In genomic region chr19:47351545-47351944, GRCh38 we compare ENCODE assay signal across 10 cellular contexts. TPM values are rescaled to one million over a fixed set of nuclear protein-coding genes. Genes with fewer than 3 reads are reported as not detected.
DNase-seq lines count a peak whose midpoint lies in the region; ATAC-seq and TF ChIP-seq lines count a peak whose summit lies in the region.
"Had no signal": no experiment of that assay in that cellular context is flagged by ENCODE, and none has a peak within 500 bp of the region (broad histone marks: within the 10 kb centered on the region; RNA-seq: fewer than 3 reads in every experiment).

No MANE protein-coding gene starts in this region.

- H3K4me1 Mint-ChIP-seq in activated CD8-positive, alpha-beta memory T cell treated with anti-CD3 and anti-CD28 coated beads, Interleukin-2, amount 10 ng/mL, durations not matched to agents 7 days and 5 days: peaks cover 35% of the 10 kb centered on the region
- peaks cover 18% of the 10 kb centered on the region for H3K4me1 Mint-ChIP-seq in progenitor cell of endocrine pancreas (ENCODE audit: low read depth)

- CTCF ChIA-PET in activated CD8-positive, alpha-beta memory T cell treated with anti-CD3 and anti-CD28 coated beads, Interleukin-2, amount 10 ng/mL, durations not matched to agents 7 days and 5 days (lab: Charles Lee): interaction anchor here (1.2 kb wide), 3 partner anchors 45 to 85 kb away, joined by 3 to 4 read pairs (median 3); no protein-coding TSS in a partner anchor

- H3K27ac ChIP-seq in dorsolateral prefrontal cortex: peak overlapping the region in 1 of 59 donors; percentile 26
- H3K27ac ChIP-seq: gastroesophageal sphincter had no signal

- no peak for TF ChIP-seq CTCF in dorsolateral prefrontal cortex (IDR thresholded peaks at IDR 0.05 in 54 of 56, conservative IDR thresholded peaks at IDR 0.05 in 2 of 56; ENCODE audit: low read depth in 1 of 56, partially characterized antibody in 56 of 56)
- no peak for TF ChIP-seq CTCF in progenitor cell of endocrine pancreas (IDR thresholded peaks at IDR 0.05; ENCODE audit: unreplicated experiment)

- intact Hi-C loops in dorsolateral prefrontal cortex (cut with DNase I): no loop called here

- DNase-seq in activated CD8-positive, alpha-beta memory T cell treated with anti-CD3 and anti-CD28 coated beads, Interleukin-2, amount 10 ng/mL, durations not matched to agents 7 days and 5 days: peak; percentile 45
- no peak for DNase-seq in activated CD8-positive, alpha-beta memory T cell treated with anti-CD3 and anti-CD28 coated beads, Interleukin-2, amount 50 U/mL, for 4 hours
- peak; percentile 36 to 59 for DNase-seq in NCI-H526 (lab: John Stamatoyannopoulos, UW)
- peak in 6 of 10 donors; percentile 26 to 71 (median 54) for DNase-seq in dorsolateral prefrontal cortex
- no peak for DNase-seq in progenitor cell of endocrine pancreas (ENCODE audit: low spot score, unreplicated experiment)
- DNase-seq in T-helper 9 cell: no peak
- DNase-seq in effector CD8-positive, alpha-beta T cell (lab: John Stamatoyannopoulos, UW): no peak
- DNase-seq: DMS153 had no signal

- no peak for ATAC-seq in activated CD8-positive, alpha-beta memory T cell treated with anti-CD3 and anti-CD28 coated beads, Interleukin-2, amount 10 ng/mL, durations not matched to agents 7 days and 5 days
- no peak for ATAC-seq in HG03378 (IDR thresholded peaks at IDR 0.05; ENCODE audit: unreplicated experiment)
- ATAC-seq: gastroesophageal sphincter had no signal

- H3K27me3 ChIP-seq in dorsolateral prefrontal cortex: no peaks in the 10 kb centered on the region
- H3K27me3 ChIP-seq: gastroesophageal sphincter had no signal

- no peak overlapping the region for H3K27ac Mint-ChIP-seq in activated CD8-positive, alpha-beta memory T cell treated with anti-CD3 and anti-CD28 coated beads, Interleukin-2, amount 10 ng/mL, durations not matched to agents 7 days and 5 days
- no peak overlapping the region for H3K27ac Mint-ChIP-seq in progenitor cell of endocrine pancreas

- H3K36me3 Mint-ChIP-seq in activated CD8-positive, alpha-beta memory T cell treated with anti-CD3 and anti-CD28 coated beads, Interleukin-2, amount 10 ng/mL, durations not matched to agents 7 days and 5 days: peaks cover 37% of the 10 kb centered on the region
- H3K36me3 Mint-ChIP-seq in progenitor cell of endocrine pancreas (ENCODE audit: insufficient read depth): peaks cover 23% of the 10 kb centered on the region

- H3K27me3 Mint-ChIP-seq in activated CD8-positive, alpha-beta memory T cell treated with anti-CD3 and anti-CD28 coated beads, Interleukin-2, amount 10 ng/mL, durations not matched to agents 7 days and 5 days: no peaks in the 10 kb centered on the region
- H3K27me3 Mint-ChIP-seq in progenitor cell of endocrine pancreas: no peaks in the 10 kb centered on the region

- peak overlapping the region in 4 of 59 donors; percentile 6 to 27 (median 12) for H3K4me3 ChIP-seq in dorsolateral prefrontal cortex
- H3K4me3 ChIP-seq: gastroesophageal sphincter had no signal

- no peak overlapping the region for H3K4me3 Mint-ChIP-seq in activated CD8-positive, alpha-beta memory T cell treated with anti-CD3 and anti-CD28 coated beads, Interleukin-2, amount 10 ng/mL, durations not matched to agents 7 days and 5 days
- peak overlapping the region; percentile 50 for H3K4me3 Mint-ChIP-seq in progenitor cell of endocrine pancreas (ENCODE audit: low read depth)

- H3K9me3 Mint-ChIP-seq in activated CD8-positive, alpha-beta memory T cell treated with anti-CD3 and anti-CD28 coated beads, Interleukin-2, amount 10 ng/mL, durations not matched to agents 7 days and 5 days (ENCODE audit: low read depth): no peaks in the 10 kb centered on the region
- no peaks in the 10 kb centered on the region for H3K9me3 Mint-ChIP-seq in progenitor cell of endocrine pancreas (ENCODE audit: low read depth)

RNA-seq across cellular contexts. Expression of gene DHX34, which starts 2.4 kb away (rescaled TPM):
- total RNA-seq in activated CD8-positive, alpha-beta memory T cell treated with anti-CD3 and anti-CD28 coated beads, Interleukin-2, amount 10 ng/mL, durations not matched to agents 7 days and 5 days: 10 to 100 TPM; 11.7 to 14.3 TPM
- total RNA-seq in dorsolateral prefrontal cortex: 10 to 100 TPM in 118 of 120 experiments, 1 to 10 TPM in 2; 9.9 to 34.7 (median 16.9) TPM
- 37.7 and 42.1 TPM in 2 replicates for total RNA-seq in progenitor cell of endocrine pancreas

RNA-seq across cellular contexts. Expression of gene C5AR2, which starts 19.6 kb away (rescaled TPM):
- total RNA-seq in activated CD8-positive, alpha-beta memory T cell treated with anti-CD3 and anti-CD28 coated beads, Interleukin-2, amount 10 ng/mL, durations not matched to agents 7 days and 5 days: under 1 TPM; 0.07 to 0.29 TPM
- total RNA-seq in dorsolateral prefrontal cortex: 1 to 10 TPM in 102 of 120 experiments, under 1 TPM in 18; 0.35 to 4.8 (median 1.8) TPM
- total RNA-seq in progenitor cell of endocrine pancreas: not detected in 2 replicates

RNA-seq across cellular contexts. Expression of gene C5AR1, which starts 41.9 kb away (rescaled TPM):
- 1 to 10 TPM in 1 of 2 experiments, not detected in 1; 1.4 TPM for total RNA-seq in activated CD8-positive, alpha-beta memory T cell treated with anti-CD3 and anti-CD28 coated beads, Interleukin-2, amount 10 ng/mL, durations not matched to agents 7 days and 5 days
- 10 to 100 TPM in 11 of 120 experiments, 1 to 10 TPM in 108, under 1 TPM in 1; 0.67 to 19.3 (median 5.1) TPM for total RNA-seq in dorsolateral prefrontal cortex
- 2.4 and 2.9 TPM in 2 replicates for total RNA-seq in progenitor cell of endocrine pancreas

Comparison
In these comparisons a context has a peak if more than half of its experiments do, and no peak if none do; other contexts are left out.
1. DNase-seq: peak in activated CD8-positive, alpha-beta memory T cell treated with anti-CD3 and anti-CD28 coated beads, Interleukin-2, amount 10 ng/mL, durations not matched to agents 7 days and 5 days (single experiment), NCI-H526 (2 of 2) and dorsolateral prefrontal cortex (6 of 10); none in activated CD8-positive, alpha-beta memory T cell treated with anti-CD3 and anti-CD28 coated beads, Interleukin-2, amount 50 U/mL, for 4 hours (single experiment), progenitor cell of endocrine pancreas (single experiment), T-helper 9 cell (single experiment) and effector CD8-positive, alpha-beta T cell (single experiment).